ENCODE assay signal across 12 cellular contexts in the genomic region with DNA sequence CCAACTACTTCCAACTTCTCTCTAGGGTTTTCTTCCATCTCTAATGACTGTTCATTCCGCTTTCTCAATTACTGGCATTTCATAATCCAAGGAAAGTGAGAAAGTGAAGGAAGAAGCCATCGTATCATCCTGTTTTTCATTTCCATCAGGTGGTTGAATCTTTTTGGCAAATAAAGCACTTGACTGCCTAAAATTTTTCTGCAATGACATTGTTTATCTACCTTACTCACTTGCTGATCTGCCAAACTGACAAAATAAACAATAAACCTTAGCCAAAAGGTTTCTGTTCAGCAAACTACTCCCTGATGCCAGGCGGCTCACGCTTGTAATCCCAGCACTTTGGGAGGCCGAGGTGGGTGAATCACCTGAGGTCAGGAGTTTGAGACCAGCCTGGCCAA. TPM values are rescaled to one million over a fixed set of nuclear protein-coding genes. Genes with fewer than 3 reads are reported as not detected.
DNase-seq lines count a peak whose midpoint lies in the region; ATAC-seq, FAIRE-seq and TF ChIP-seq lines count a peak whose summit lies in the region.
"Had no signal": no experiment of that assay in that cellular context is flagged by ENCODE, and none has a peak within 500 bp of the region (broad histone marks: within the 10 kb centered on the region; RNA-seq: fewer than 3 reads in every experiment).

No MANE protein-coding gene starts in this region.

- TF ChIP-seq POLR2A in GM12878 (IDR thresholded peaks at IDR 0.05; ENCODE audit: low read depth, low read length) (no peak), spleen (IDR thresholded peaks at IDR 0.05) (no peak)

- intact Hi-C loops in GM12878 (cut with micrococcal nuclease; ENCODE audit: unreplicated experiment) (no loop called here), spleen (cut with DNase I; ENCODE audit: low total_unique reads) (no loop called here)

- no peak overlapping the region for H2AFZ ChIP-seq in GM12878 (ENCODE audit: control insufficient read depth, low read depth, low read length)

- RAD21 ChIA-PET in GM12878 (lab: Charles Lee; ENCODE audit: unreplicated experiment): interaction anchor here (1.9 to 17.1 kb wide), 7 partner anchors 7 to 138 kb away, joined by 5 to 418 read pairs (median 60); a partner anchor contains a TSS

- 7% methylated on average over 5 of the region's 5 CpGs for WGBS in GM12878 (ENCODE audit: insufficient coverage, insufficient replicate concordance, low lambda C conversion rate, missing lambda C conversion rate)
- 74 to 87% (median 78%) methylated on average over 5 of the region's 5 CpGs for WGBS in spleen, 5 donors

- H3K9ac ChIP-seq in GM12878 (ENCODE audit: control insufficient read depth, insufficient read depth, low read length): peak overlapping the region; percentile 66

- H3K79me2 ChIP-seq in GM12878 (ENCODE audit: control insufficient read depth, insufficient read depth, low read length): peaks cover 98% of the 10 kb centered on the region

- no TSS peak for BruUV-seq in GM12878 (replicated peaks; lab: Mats Ljungman, UMichigan)

- H3K4me1 ChIP-seq in GM12878 (ENCODE audit: control insufficient read depth, insufficient read depth, low read length) (peaks cover 90% of the 10 kb centered on the region), spleen (peaks cover 40 to 100% (median 94%) of the 10 kb centered on the region in 6 donors)

- H3K4me2 ChIP-seq in GM12878 (ENCODE audit: control insufficient read depth, insufficient read depth): peak overlapping the region; percentile 98

- DNase-seq in NCI-H2029 (lab: John Stamatoyannopoulos, UW): peak; percentile 2
- no peak for DNase-seq in NCI-H2029 treated with DMSO at 0.1 percent for 48 hours (lab: John Stamatoyannopoulos, UW)
- peak; percentile 12 for DNase-seq in LoVo (ENCODE audit: low spot score)
- DNase-seq in GM12878 (ENCODE audit: low read depth, low spot score): no peak
- DNase-seq in renal cortical epithelial cell (ENCODE audit: low read depth): peak; percentile 54
- DNase-seq in GF-D8 (lab: John Stamatoyannopoulos, UW): no peak
- DNase-seq in CD1c-positive myeloid dendritic cell (ENCODE audit: extremely low spot score): no peak
- DNase-seq in spleen: no peak
- DNase-seq: DMS79 treated with DMSO at 0.1 percent for 48 hours; stimulated activated CD4-positive, alpha-beta T cell treated with anti-CD3 and anti-CD28 coated beads, Interleukin-15, amount 100 ng/mL, for 24 hours had no signal

- CTCF ChIA-PET in GM12878 (lab: Yijun Ruan, JAX): no interaction called here

- ATAC-seq in GM12878: no peak

- SMC1A ChIA-PET in GM12878 (lab: Charles Lee; ENCODE audit: uncharacterized antibody, unreplicated experiment): interaction anchor here (0.7 to 28.7 kb wide), 9 partner anchors 8 to 190 kb away, joined by 3 to 763 read pairs (median 7); no protein-coding TSS in a partner anchor

- H3K9me3 ChIP-seq in GM12878 (replicated peaks; ENCODE audit: control insufficient read depth, insufficient read depth, low read length) (no peaks in the 10 kb centered on the region), spleen (no peaks in the 10 kb centered on the region)

- H3K36me3 ChIP-seq in GM12878 (ENCODE audit: control insufficient read depth in 2 of 2, insufficient read depth in 2 of 2, low read length in 1 of 2): peaks cover 4 to 37% of the 10 kb centered on the region in 2 experiments; a peak in 3 of 4 replicates
- H3K36me3 ChIP-seq in spleen: peaks cover 0 to 6% (median 0%) of the 10 kb centered on the region in 6 donors

- in situ Hi-C loops in GM12878 (cut with MboI): no loop called here

- peak overlapping the region; percentile 83 for H3K27ac ChIP-seq in GM12878 (ENCODE audit: control insufficient read depth, insufficient read depth)
- H3K27ac ChIP-seq in spleen: peak overlapping the region in 4 of 8 donors; percentile 68 to 76 (median 70)
- H3K27ac ChIP-seq: HL-60 had no signal

- H3K4me3 ChIP-seq in GM12878 (peak overlapping the region; percentile 71), spleen (no peak overlapping the region)

- no peak for TF ChIP-seq EP300 in GM12878 (IDR thresholded peaks at IDR 0.05; ENCODE audit: borderline replicate concordance in 1 of 2, control insufficient read depth in 1 of 2, low read depth in 2 of 2, low read length in 2 of 2)

- no peak for FAIRE-seq in GM12878 (lab: Jason Lieb, UNC)
- FAIRE-seq: A204.1 had no signal

- TF ChIP-seq CTCF in GM12878 (IDR thresholded peaks at IDR 0.05 in 2 of 3, conservative IDR thresholded peaks at IDR 0.05 in 1 of 3; ENCODE audit: control insufficient read depth in 2 of 3, extremely low read depth in 1 of 3, insufficient read depth in 1 of 3, low read depth in 3 of 3, low read length in 3 of 3) (no peak), spleen (IDR thresholded peaks at IDR 0.05 in 8 of 11, conservative IDR thresholded peaks at IDR 0.05 in 3 of 11) (no peak)

- TF ChIP-seq RAD21 in GM12878 (IDR thresholded peaks at IDR 0.05; ENCODE audit: insufficient read depth, low read depth, low read length): no peak

- POLR2A ChIA-PET in GM12878 (lab: Charles Lee): interaction anchor here (0.7 to 14.0 kb wide), 4 partner anchors 12 to 30 kb away, joined by 4 to 270 read pairs (median 199); a partner anchor contains a TSS

- H3K27me3 ChIP-seq in GM12878 (replicated peaks in 1 of 2; ENCODE audit: control insufficient read depth in 2 of 2, insufficient read depth in 2 of 2, low read length in 1 of 2) (no peaks in the 10 kb centered on the region), spleen (replicated peaks in 1 of 7) (no peaks in the 10 kb centered on the region)

- peaks cover 2% of the 10 kb centered on the region; the same call in 1 of the 2 replicates for H4K20me1 ChIP-seq in GM12878 (ENCODE audit: control insufficient read depth, insufficient read depth)

TF ChIP-seq in GM12878, 131 proteins besides CTCF, POLR2A, EP300 and RAD21 (continues in another document):
- TF ChIP-seq, protein P1, sequence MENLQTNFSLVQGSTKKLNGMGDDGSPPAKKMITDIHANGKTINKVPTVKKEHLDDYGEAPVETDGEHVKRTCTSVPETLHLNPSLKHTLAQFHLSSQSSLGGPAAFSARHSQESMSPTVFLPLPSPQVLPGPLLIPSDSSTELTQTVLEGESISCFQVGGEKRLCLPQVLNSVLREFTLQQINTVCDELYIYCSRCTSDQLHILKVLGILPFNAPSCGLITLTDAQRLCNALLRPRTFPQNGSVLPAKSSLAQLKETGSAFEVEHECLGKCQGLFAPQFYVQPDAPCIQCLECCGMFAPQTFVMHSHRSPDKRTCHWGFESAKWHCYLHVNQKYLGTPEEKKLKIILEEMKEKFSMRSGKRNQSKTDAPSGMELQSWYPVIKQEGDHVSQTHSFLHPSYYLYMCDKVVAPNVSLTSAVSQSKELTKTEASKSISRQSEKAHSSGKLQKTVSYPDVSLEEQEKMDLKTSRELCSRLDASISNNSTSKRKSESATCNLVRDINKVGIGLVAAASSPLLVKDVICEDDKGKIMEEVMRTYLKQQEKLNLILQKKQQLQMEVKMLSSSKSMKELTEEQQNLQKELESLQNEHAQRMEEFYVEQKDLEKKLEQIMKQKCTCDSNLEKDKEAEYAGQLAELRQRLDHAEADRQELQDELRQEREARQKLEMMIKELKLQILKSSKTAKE (IDR thresholded peaks at IDR 0.05; ENCODE audit: low read depth, poor library complexity, severe bottlenecking): peak; percentile 5
- TF ChIP-seq RAD51 (IDR thresholded peaks at IDR 0.05): 0 out of 2 replicates have a peak, but pooled peaks have one; percentile 7
- TF ChIP-seq POLR2AphosphoS5 (IDR thresholded peaks at IDR 0.05; ENCODE audit: low read length): peak; percentile 7

RNA-seq across cellular contexts. Expression of a gene that starts 18.4 kb away (rescaled TPM):
- total RNA-seq in GM12878 (2013; cell fraction: nucleolus; rRNA removed): 1,139 and 1,239 TPM in 2 replicates
- 167 and 204 TPM in 2 replicates for total RNA-seq in GM12878 (2014; rRNA removed)
- total RNA-seq in GM12878 (2014; rRNA removed; fragmentation: Illumina TruSeq; extraction: Trizol): 277 and 283 TPM in 2 replicates
- total RNA-seq in GM12878 (2021): 353 and 356 TPM in 2 replicates
- 193 TPM for polyA plus RNA-seq in GM12878 (2011; ENCODE audit: low read depth)
- polyA plus RNA-seq in GM12878 (2011; rRNA removed): 188 and 268 TPM in 2 replicates
- polyA plus RNA-seq in GM12878 (2011; cell fraction: cytosol; rRNA removed): 82.5 and 118 TPM in 2 replicates
- polyA plus RNA-seq in GM12878 (2011; cell fraction: nucleus; rRNA removed): 111 and 142 TPM in 2 replicates
- polyA plus RNA-seq in GM12878 (2012): 288 and 297 TPM in 2 replicates
- 258 and 290 TPM in 2 replicates for polyA plus RNA-seq in GM12878 (2014; fragmentation: Illumina TruSeq; extraction: Trizol)
- 10 to 100 TPM; 64.5 to 80.5 TPM for polyA plus RNA-seq in GM12878 (2014; fragmentation: Nextera tagmentation; extraction: Ambion mirVana)
- polyA plus RNA-seq in GM12878 (2014; rRNA removed): 180 and 208 TPM in 2 replicates
- 100 to 1,000 TPM; 165 to 170 TPM for polyA plus RNA-seq in GM12878 (2016; fragmentation: Nextera tagmentation; extraction: Ambion mirVana)
- 163 and 327 TPM in 2 replicates for polyA minus RNA-seq in GM12878 (2011; rRNA and poly(A)+ RNA removed)
- 124 and 136 TPM in 2 replicates for polyA minus RNA-seq in GM12878 (2011; cell fraction: cytosol; rRNA and poly(A)+ RNA removed)
- polyA minus RNA-seq in GM12878 (2011; cell fraction: nucleus; rRNA and poly(A)+ RNA removed): 73.0 and 135 TPM in 2 replicates
- 20.8 and 39.5 TPM in 2 replicates for total RNA-seq in renal cortical epithelial cell
- total RNA-seq in spleen: 100 to 1,000 TPM; 132 to 156 (median 148) TPM
- 10 to 100 TPM; 40.6 to 55.6 (median 54.9) TPM for polyA plus RNA-seq in spleen

RNA-seq across cellular contexts. Expression of a gene that starts 29.1 kb away (rescaled TPM):
- total RNA-seq in GM12878 (2013; cell fraction: nucleolus; rRNA removed): 50.0 and 61.3 TPM in 2 replicates
- 10.1 and 10.3 TPM in 2 replicates for total RNA-seq in GM12878 (2014; rRNA removed)
- total RNA-seq in GM12878 (2014; rRNA removed; fragmentation: Illumina TruSeq; extraction: Trizol): 9.9 and 10.0 TPM in 2 replicates
- total RNA-seq in GM12878 (2021): 14.9 and 16.6 TPM in 2 replicates
- polyA plus RNA-seq in GM12878 (2011; ENCODE audit: low read depth): 10.6 TPM
- polyA plus RNA-seq in GM12878 (2011; rRNA removed): 21.4 and 23.2 TPM in 2 replicates
- 11.0 and 12.5 TPM in 2 replicates for polyA plus RNA-seq in GM12878 (2011; cell fraction: cytosol; rRNA removed)
- 19.9 and 23.2 TPM in 2 replicates for polyA plus RNA-seq in GM12878 (2011; cell fraction: nucleus; rRNA removed)
- polyA plus RNA-seq in GM12878 (2012): 14.5 and 22.9 TPM in 2 replicates
- polyA plus RNA-seq in GM12878 (2014; fragmentation: Illumina TruSeq; extraction: Trizol): 13.2 and 14.0 TPM in 2 replicates
- 1 to 10 TPM; 2.7 to 2.9 TPM for polyA plus RNA-seq in GM12878 (2014; fragmentation: Nextera tagmentation; extraction: Ambion mirVana)
- polyA plus RNA-seq in GM12878 (2014; rRNA removed): 10.0 and 11.2 TPM in 2 replicates
- polyA plus RNA-seq in GM12878 (2016; fragmentation: Nextera tagmentation; extraction: Ambion mirVana): 10 to 100 TPM in 1 of 2 experiments, 1 to 10 TPM in 1; 6.3 to 10.9 TPM
- 22.1 and 23.7 TPM in 2 replicates for polyA minus RNA-seq in GM12878 (2011; rRNA and poly(A)+ RNA removed)
- 7.4 and 18.3 TPM in 2 replicates for polyA minus RNA-seq in GM12878 (2011; cell fraction: cytosol; rRNA and poly(A)+ RNA removed)
- polyA minus RNA-seq in GM12878 (2011; cell fraction: nucleus; rRNA and poly(A)+ RNA removed): 10.5 and 20.3 TPM in 2 replicates
- 19.8 and 41.0 TPM in 2 replicates for total RNA-seq in renal cortical epithelial cell
- total RNA-seq in spleen: 10 to 100 TPM; 25.2 to 42.8 (median 30.5) TPM
- 1 to 10 TPM; 3.9 to 7.4 (median 4.3) TPM for polyA plus RNA-seq in spleen

Comparison
In these comparisons a context has a peak if more than half of its experiments do, and no peak if none do; other contexts are left out.
1. DNase-seq: peak in NCI-H2029 (single experiment), LoVo (single experiment) and renal cortical epithelial cell (single experiment); none in NCI-H2029 treated with DMSO at 0.1 percent for 48 hours (single experiment), GM12878 (single experiment), GF-D8 (single experiment), CD1c-positive myeloid dendritic cell (single experiment) and spleen (single experiment).